In genomic region chr4:116180056-116180690, GRCh38 we compare ENCODE assay signal across 9 cellular contexts.
DNase-seq lines count a peak whose midpoint lies in the region; ATAC-seq and TF ChIP-seq lines count a peak whose summit lies in the region.
"Had no signal": no experiment of that assay in that cellular context is flagged by ENCODE, and none has a peak within 500 bp of the region (broad histone marks: within the 10 kb centered on the region; RNA-seq: fewer than 3 reads in every experiment).

No MANE protein-coding gene starts in this region.

- BruUV-seq in A673 (replicated peaks; lab: Mats Ljungman, UMichigan) = TSS peak; percentile 54

- intact Hi-C loops in A673 (cut with micrococcal nuclease; ENCODE audit: unreplicated experiment) = loop anchor here (5.0 to 10.0 kb wide), 11 partner anchors 123 to 1852 kb away; partner anchors contain the start of gene NDST3
- intact Hi-C loops in posterior vena cava (cut with DNase I) = no loop called here
- intact Hi-C loops in left ventricle myocardium superior (cut with micrococcal nuclease) = no loop called here

- no peaks in the 10 kb centered on the region for H3K27me3 ChIP-seq in A673 (replicated peaks; ENCODE audit: insufficient read depth, low read depth, low read length, poor library complexity)

- peaks cover 58% of the 10 kb centered on the region for H3K4me1 ChIP-seq in A673 (ENCODE audit: insufficient read depth, low read length, poor library complexity, severe bottlenecking)

- peak; percentile 78 for TF ChIP-seq CTCF in A673 (conservative IDR thresholded peaks at IDR 0.05; ENCODE audit: low read depth, low read length)

- no peaks in the 10 kb centered on the region for H3K9me3 ChIP-seq in A673 (ENCODE audit: low read depth, low read length, poor library complexity, severe bottlenecking)

- TF ChIP-seq POLR2A in erythroblast (IDR thresholded peaks at IDR 0.05; ENCODE audit: low read length) = no peak

- ATAC-seq in GM21723 (IDR thresholded peaks at IDR 0.05; ENCODE audit: unreplicated experiment) (peak; percentile 67), left ventricle myocardium superior (no peak)

- POLR2A ChIA-PET in A673 (lab: Charles Lee; ENCODE audit: low non-redundant PET) = interaction anchor here (0.6 kb wide), 1 partner anchor 57 kb away, joined by 4 read pairs; no protein-coding TSS in a partner anchor

- peak overlapping the region; percentile 97 for H3K27ac ChIP-seq in A673 (ENCODE audit: low read depth, low read length, poor library complexity, severe bottlenecking)

- peaks cover 6% of the 10 kb centered on the region for H3K36me3 ChIP-seq in A673 (ENCODE audit: insufficient read depth, low read length, poor library complexity, severe bottlenecking)

- CTCF ChIA-PET in A673 (lab: Charles Lee) = interaction anchor here (0.6 to 1.0 kb wide), 2 partner anchors 10 to 1521 kb away, joined by 3 to 4 read pairs; no protein-coding TSS in a partner anchor

- H3K4me3 ChIP-seq in A673 (ENCODE audit: low read depth, low read length, poor library complexity, severe bottlenecking) = peak overlapping the region; percentile 31
- H3K4me3 ChIP-seq: lung had no signal

- DNase-seq in A673 (ENCODE audit: low spot score) (peak; percentile 73), NCI-H82 (lab: John Stamatoyannopoulos, UW) (peak; percentile 43), erythroblast (lab: John Stamatoyannopoulos, UW) (peak; percentile 8 to 31), posterior vena cava (ENCODE audit: low spot score) (no peak), left ventricle myocardium superior (no peak)
- no peak for DNase-seq in stimulated activated CD4-positive, alpha-beta T cell treated with anti-CD3 and anti-CD28 coated beads, Interleukin-4, amount 100 ng/mL, for 1 hour
- DNase-seq in stimulated activated naive CD4-positive, alpha-beta T cell treated with Interleukin-2 at 50 U/mL for 16 hours (lab: John Stamatoyannopoulos, UW) = no peak

Comparison
In these comparisons a context has a peak if more than half of its experiments do, and no peak if none do; other contexts are left out.
1. DNase-seq: peak in A673 (single experiment), NCI-H82 (single experiment) and erythroblast (2 of 2); none in posterior vena cava (single experiment), stimulated activated CD4-positive, alpha-beta T cell treated with anti-CD3 and anti-CD28 coated beads, Interleukin-4, amount 100 ng/mL, for 1 hour (single experiment), stimulated activated naive CD4-positive, alpha-beta T cell treated with Interleukin-2 at 50 U/mL for 16 hours (single experiment) and left ventricle myocardium superior (single experiment).